In genomic region chr16:425740-426114, GRCh38 we compare ENCODE assay signal across 8 cellular contexts.
A peak's percentile ranks its signal among the peaks of the same experiment; 100 is the strongest.
DNase-seq lines count a peak whose midpoint lies in the region; ATAC-seq and TF ChIP-seq lines count a peak whose summit lies in the region.

No MANE protein-coding gene starts in this region.

- peak; percentile 52 for DNase-seq in activated CD4-positive, alpha-beta T cell treated with anti-CD3 and anti-CD28 coated beads for 48 hours
- DNase-seq in activated CD4-positive, alpha-beta T cell treated with anti-CD3 and anti-CD28 coated beads for 1 hour = no peak
- DNase-seq in T-helper 9 cell = peak; percentile 42
- no peak for DNase-seq in fibroblast of pulmonary artery (ENCODE audit: low read depth)
- no peak for DNase-seq in skeletal muscle cell (ENCODE audit: low read depth)
- DNase-seq in NCI-H1048 (lab: John Stamatoyannopoulos, UW) = no peak
- DNase-seq in NCI-H187 (lab: John Stamatoyannopoulos, UW) = no peak

- H3K4me3 ChIP-seq in fibroblast of pulmonary artery (replicated peaks; ENCODE audit: low read depth, low read length) (peak overlapping the region; percentile 73), skeletal muscle cell (ENCODE audit: low read depth, low read length) (peak overlapping the region; percentile 74)

- peak; percentile 31 for ATAC-seq in HG02884 (IDR thresholded peaks at IDR 0.05; ENCODE audit: unreplicated experiment)

- TF ChIP-seq CTCF in fibroblast of pulmonary artery (IDR thresholded peaks at IDR 0.05; ENCODE audit: low read length, missing control alignments) = no peak

Comparison
In these comparisons a context has a peak if more than half of its experiments do, and no peak if none do; other contexts are left out.
1. DNase-seq: peak in activated CD4-positive, alpha-beta T cell treated with anti-CD3 and anti-CD28 coated beads for 48 hours (single experiment) and T-helper 9 cell (single experiment); none in activated CD4-positive, alpha-beta T cell treated with anti-CD3 and anti-CD28 coated beads for 1 hour (single experiment), fibroblast of pulmonary artery (single experiment), skeletal muscle cell (single experiment), NCI-H1048 (single experiment) and NCI-H187 (0 of 2).